In genomic region chr1:235748747-235749146, GRCh38 we compare ENCODE assay signal across 18 cellular contexts.
DNase-seq lines count a peak whose midpoint lies in the region; ATAC-seq, FAIRE-seq and TF ChIP-seq lines count a peak whose summit lies in the region.
"Had no signal": no experiment of that assay in that cellular context is flagged by ENCODE, and none has a peak within 500 bp of the region (broad histone marks: within the 10 kb centered on the region; RNA-seq: fewer than 3 reads in every experiment).

No MANE protein-coding gene starts in this region.

- POLR2A ChIA-PET in CD8-positive, alpha-beta T cell (lab: Charles Lee): no interaction called here

- H3K4me3 Mint-ChIP-seq in CD8-positive, alpha-beta T cell: no peak overlapping the region
- no peak overlapping the region for H3K4me3 Mint-ChIP-seq in T-helper 17 cell
- H3K4me3 Mint-ChIP-seq: B cell; CD4-positive, alpha-beta T cell; H9; IgD-negative memory B cell had no signal

- peak overlapping the region; percentile 15 for H3K27ac Mint-ChIP-seq in CD8-positive, alpha-beta T cell
- H3K27ac Mint-ChIP-seq in T-helper 17 cell: peak overlapping the region; percentile 49
- H3K27ac Mint-ChIP-seq: B cell; CD4-positive, alpha-beta T cell; H9 had no signal

- H3K27me3 Mint-ChIP-seq in CD8-positive, alpha-beta T cell (ENCODE audit: low read depth): no peaks in the 10 kb centered on the region
- no peaks in the 10 kb centered on the region for H3K27me3 Mint-ChIP-seq in T-helper 17 cell
- H3K27me3 Mint-ChIP-seq: B cell; CD4-positive, alpha-beta T cell; IgD-negative memory B cell had no signal

- H3K4me1 ChIP-seq in CD8-positive, alpha-beta T cell (ENCODE audit: insufficient read depth, low read length): no peaks in the 10 kb centered on the region
- H3K4me1 ChIP-seq in neutrophil (ENCODE audit: control insufficient read depth in 1 of 2, insufficient read depth in 1 of 2, low read depth in 1 of 2, low read length in 1 of 2): peaks cover 21 to 24% of the 10 kb centered on the region in 2 experiments

- H3K36me3 Mint-ChIP-seq in CD8-positive, alpha-beta T cell: peaks cover 64% of the 10 kb centered on the region
- peaks cover 11% of the 10 kb centered on the region for H3K36me3 Mint-ChIP-seq in T-helper 17 cell (ENCODE audit: low read depth)

- no peak for ATAC-seq in CD8-positive, alpha-beta T cell
- ATAC-seq in T-helper 17 cell: no peak

- no peaks in the 10 kb centered on the region for H3K9me3 Mint-ChIP-seq in CD8-positive, alpha-beta T cell
- H3K9me3 Mint-ChIP-seq: CD4-positive, alpha-beta T cell; H9; IgD-negative memory B cell had no signal

- CTCF ChIA-PET in CD8-positive, alpha-beta T cell (lab: Charles Lee): no interaction called here

- H3K27me3 ChIP-seq in CD8-positive, alpha-beta T cell (ENCODE audit: insufficient read depth, low read length): no peaks in the 10 kb centered on the region
- H3K27me3 ChIP-seq in neutrophil: no peaks in the 10 kb centered on the region

- TF ChIP-seq POLR2A in GM12891 (IDR thresholded peaks at IDR 0.05; ENCODE audit: low read depth, low read length): no peak

- peak; percentile 55 for FAIRE-seq in D721Med (lab: Jason Lieb, UNC)
- no peak for FAIRE-seq in GM12891 (lab: Jason Lieb, UNC)
- FAIRE-seq: GM18507, GM19239 had no signal

- no peak for DNase-seq in CD8-positive, alpha-beta T cell
- DNase-seq in D721Med (ENCODE audit: insufficient read length, low spot score) (no peak), T-helper 17 cell (no peak), NAMALWA (ENCODE audit: low spot score) (no peak), GM12891 (ENCODE audit: insufficient read length, low spot score) (no peak), SIG-M5 treated with dmso at 0.1 percent for 504 hours (lab: John Stamatoyannopoulos, UW; ENCODE audit: unreplicated experiment) (no peak)
- DNase-seq: C1 segment of cervical spinal cord; CD4-positive, alpha-beta T cell; COR-L47; DND-41; GDM1; GOT3; H9 had no signal

- intact Hi-C loops in CD8-positive, alpha-beta T cell (cut with DNase I, micrococcal nuclease): no loop called here

- peaks cover 4% of the 10 kb centered on the region for H3K36me3 ChIP-seq in CD8-positive, alpha-beta T cell (ENCODE audit: insufficient read depth, low read length)
- H3K36me3 ChIP-seq in neutrophil: peaks cover 99% of the 10 kb centered on the region

- no peak overlapping the region for H3K27ac ChIP-seq in CD8-positive, alpha-beta T cell (ENCODE audit: low read depth, low read length)
- H3K27ac ChIP-seq in neutrophil: peak overlapping the region; percentile 10

- H3K9me3 ChIP-seq in CD8-positive, alpha-beta T cell (ENCODE audit: low read length): no peaks in the 10 kb centered on the region
- H3K9me3 ChIP-seq in T-helper 17 cell (ENCODE audit: control insufficient read depth, low read length, poor library complexity, severe bottlenecking): no peaks in the 10 kb centered on the region
- H3K9me3 ChIP-seq in neutrophil: no peaks in the 10 kb centered on the region

- no peak for TF ChIP-seq CTCF in CD8-positive, alpha-beta T cell (IDR thresholded peaks at IDR 0.05)
- TF ChIP-seq CTCF in D721Med (IDR thresholded peaks at IDR 0.05; ENCODE audit: insufficient read depth, missing control alignments) (no peak), neutrophil (IDR thresholded peaks at IDR 0.05) (no peak)

- H3K4me1 Mint-ChIP-seq in CD8-positive, alpha-beta T cell (ENCODE audit: low read depth): no peaks in the 10 kb centered on the region
- peaks cover 2% of the 10 kb centered on the region for H3K4me1 Mint-ChIP-seq in T-helper 17 cell
- H3K4me1 Mint-ChIP-seq: B cell had no signal

- no peak overlapping the region for H3K4me3 ChIP-seq in CD8-positive, alpha-beta T cell (ENCODE audit: low read depth, low read length)
- no peak overlapping the region for H3K4me3 ChIP-seq in neutrophil (ENCODE audit: low read depth in 1 of 2, low read length in 1 of 2)

TF ChIP-seq in GM12891, 5 proteins besides CTCF, POLR2A, EP300 and RAD21:
- no peak for TF ChIP-seq PAX5 (IDR thresholded peaks at IDR 0.05; ENCODE audit: insufficient read depth, low read length, severe bottlenecking)
- no peak for TF ChIP-seq TAF1 (IDR thresholded peaks at IDR 0.05; ENCODE audit: low read depth, low read length)
- no peak for TF ChIP-seq SPI1 (IDR thresholded peaks at IDR 0.05; ENCODE audit: low read depth, low read length)
- no peak for TF ChIP-seq POU2F2 (IDR thresholded peaks at IDR 0.05; ENCODE audit: low read depth, low read length)
- no peak for TF ChIP-seq POLR2AphosphoS5 (IDR thresholded peaks at IDR 0.05; ENCODE audit: low read depth, low read length)
TF ChIP-seq in GM12891: peak in this region for 0.
